Comparison of ENCODE assay signal across 1 cellular context in the genomic region with DNA sequence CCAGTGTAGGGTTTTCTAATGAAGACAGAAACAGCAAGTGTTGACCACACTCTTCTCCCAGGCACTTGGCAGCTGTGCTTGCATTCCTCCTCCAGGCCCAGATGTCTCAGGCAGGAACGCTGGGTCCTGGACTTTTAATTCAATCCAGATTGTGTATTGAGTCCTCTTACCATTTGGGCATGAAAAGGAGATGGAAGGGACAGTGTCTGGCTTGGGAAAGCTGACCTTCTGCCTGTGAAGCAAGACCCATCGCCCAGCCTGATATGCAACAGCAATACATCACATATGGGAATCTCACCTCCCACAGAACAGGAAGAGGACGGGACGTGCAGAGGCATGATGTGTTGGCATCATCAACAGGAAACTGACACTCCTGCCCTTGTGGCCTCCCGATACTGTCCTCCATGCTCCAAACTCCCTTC.
TF ChIP-seq lines count a peak whose summit lies in the region.

No MANE protein-coding gene starts in this region.

TF ChIP-seq in HepG2, 621 proteins besides CTCF, POLR2A, EP300 and RAD21 (continued from another document):
- no peak for TF ChIP-seq ZNF615 (CRISPR knock-in tag; IDR thresholded peaks at IDR 0.05; ENCODE audit: borderline replicate concordance)
- TF ChIP-seq, protein P1, sequence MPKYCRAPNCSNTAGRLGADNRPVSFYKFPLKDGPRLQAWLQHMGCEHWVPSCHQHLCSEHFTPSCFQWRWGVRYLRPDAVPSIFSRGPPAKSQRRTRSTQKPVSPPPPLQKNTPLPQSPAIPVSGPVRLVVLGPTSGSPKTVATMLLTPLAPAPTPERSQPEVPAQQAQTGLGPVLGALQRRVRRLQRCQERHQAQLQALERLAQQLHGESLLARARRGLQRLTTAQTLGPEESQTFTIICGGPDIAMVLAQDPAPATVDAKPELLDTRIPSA (CRISPR knock-in tag; IDR thresholded peaks at IDR 0.05; ENCODE audit: borderline replicate concordance): no peak
- TF ChIP-seq, protein P2, sequence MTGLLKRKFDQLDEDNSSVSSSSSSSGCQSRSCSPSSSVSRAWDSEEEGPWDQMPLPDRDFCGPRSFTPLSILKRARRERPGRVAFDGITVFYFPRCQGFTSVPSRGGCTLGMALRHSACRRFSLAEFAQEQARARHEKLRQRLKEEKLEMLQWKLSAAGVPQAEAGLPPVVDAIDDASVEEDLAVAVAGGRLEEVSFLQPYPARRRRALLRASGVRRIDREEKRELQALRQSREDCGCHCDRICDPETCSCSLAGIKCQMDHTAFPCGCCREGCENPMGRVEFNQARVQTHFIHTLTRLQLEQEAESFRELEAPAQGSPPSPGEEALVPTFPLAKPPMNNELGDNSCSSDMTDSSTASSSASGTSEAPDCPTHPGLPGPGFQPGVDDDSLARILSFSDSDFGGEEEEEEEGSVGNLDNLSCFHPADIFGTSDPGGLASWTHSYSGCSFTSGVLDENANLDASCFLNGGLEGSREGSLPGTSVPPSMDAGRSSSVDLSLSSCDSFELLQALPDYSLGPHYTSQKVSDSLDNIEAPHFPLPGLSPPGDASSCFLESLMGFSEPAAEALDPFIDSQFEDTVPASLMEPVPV (CRISPR knock-in tag; IDR thresholded peaks at IDR 0.05): no peak
